1 cellular context compared by ENCODE assay signal in the genomic region with DNA sequence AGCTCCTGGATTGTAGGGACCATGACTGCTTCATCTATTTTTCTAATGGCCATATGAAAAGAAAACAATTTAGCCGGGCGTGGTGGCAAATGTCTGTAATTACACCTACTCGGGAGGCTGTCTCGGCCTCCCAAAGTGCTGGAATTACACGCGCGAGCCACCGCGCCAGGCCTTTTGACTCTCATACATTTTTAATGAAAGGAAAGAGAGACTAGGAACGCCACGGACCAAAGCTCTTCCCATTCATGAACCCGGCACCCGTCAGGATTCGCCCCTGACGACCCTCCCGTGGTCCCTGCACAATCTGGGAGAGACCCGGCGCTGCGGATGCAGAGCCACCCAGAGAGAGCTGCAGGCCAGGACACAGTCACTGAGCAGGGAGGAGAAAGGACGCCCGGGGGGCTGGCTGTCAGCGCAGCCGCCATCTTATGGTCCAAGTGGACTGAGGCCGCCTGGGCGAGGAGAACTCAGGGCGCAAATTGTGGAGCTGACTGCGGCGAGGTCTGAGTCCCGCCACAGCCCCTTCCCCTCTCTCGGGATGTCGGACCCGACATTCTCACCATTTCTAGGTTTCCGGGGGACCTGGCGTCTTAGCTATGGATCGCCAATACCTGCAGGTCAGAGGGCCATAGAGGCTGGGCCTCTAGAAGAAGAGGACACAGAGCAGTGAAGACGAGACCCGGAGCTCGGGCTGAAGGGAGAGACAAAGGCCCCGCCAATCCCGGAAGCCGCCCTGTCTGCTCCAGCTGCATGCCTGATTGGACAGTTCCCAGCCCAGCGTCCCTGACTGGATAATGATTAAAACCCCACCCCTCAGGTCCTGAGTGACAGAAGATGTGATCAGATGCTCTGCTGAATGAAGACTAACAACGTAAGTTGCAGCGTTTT.
TF ChIP-seq lines count a peak whose summit lies in the region.

A gene (minus strand): TSS at position 705 of the 888 bp plus-strand sequence. CDS start 142 bp downstream, at position 563.

TF ChIP-seq in K562, 482 proteins besides CTCF, POLR2A, EP300 and RAD21 (continued from another document and continues in another):
- TF ChIP-seq ETV5 (CRISPR knock-in tag; IDR thresholded peaks at IDR 0.05; ENCODE audit: low read depth) (0 out of 2 replicates have a peak, but pooled peaks have one; percentile 38), NR2C1 (IDR thresholded peaks at IDR 0.05) (no peak), NR2C1 (tag; IDR thresholded peaks at IDR 0.05) (0 out of 2 replicates have a peak, but pooled peaks have one; percentile 19), NRF1 (conservative IDR thresholded peaks at IDR 0.05 in 1 of 2, IDR thresholded peaks at IDR 0.05 in 1 of 2) (peak; percentile 42 to 47; a peak in 2 of 4 replicates), CXXC5 (CRISPR knock-in tag; IDR thresholded peaks at IDR 0.05) (peak; percentile 53; the same call in 1 of the 2 replicates), FOSL1 (tag; conservative IDR thresholded peaks at IDR 0.05) (no peak), PHB2 (IDR thresholded peaks at IDR 0.05; ENCODE audit: low read depth) (no peak), RBFOX2 (IDR thresholded peaks at IDR 0.05; ENCODE audit: low read depth, low read length) (peak; percentile 85), JUNB (CRISPR knock-in tag; conservative IDR thresholded peaks at IDR 0.05) (no peak), CEBPG (CRISPR knock-in tag; IDR thresholded peaks at IDR 0.05) (no peak), CEBPG (tag; conservative IDR thresholded peaks at IDR 0.05 in 1 of 2, IDR thresholded peaks at IDR 0.05 in 1 of 2) (no peak), ZNF584 (CRISPR knock-in tag; IDR thresholded peaks at IDR 0.05; ENCODE audit: low read depth) (no peak), ZFX (CRISPR knock-in tag; IDR thresholded peaks at IDR 0.05) (peak; percentile 95), TBP (optimal IDR thresholded peaks at IDR 0.05; ENCODE audit: low read depth, low read length) (peak; percentile 82), KAT8 (IDR thresholded peaks at IDR 0.05; ENCODE audit: low read depth) (peak; percentile 73; the same call in 1 of the 2 replicates), MECOM (CRISPR knock-in tag; IDR thresholded peaks at IDR 0.05) (peak; percentile 67), ASH1L (IDR thresholded peaks at IDR 0.05; ENCODE audit: borderline replicate concordance, low read depth, partially characterized antibody) (peak; percentile 77), CBX8 (IDR thresholded peaks at IDR 0.05; ENCODE audit: borderline replicate concordance, extremely low read depth, low read depth, low read length, poor library complexity, severe bottlenecking) (no peak), NFYB (IDR thresholded peaks at IDR 0.05; ENCODE audit: extremely low read depth, insufficient read length) (peak; percentile 91), RNF2 (IDR thresholded peaks at IDR 0.05) (no peak), ZNF184 (CRISPR knock-in tag; IDR thresholded peaks at IDR 0.05) (no peak), TOE1 (IDR thresholded peaks at IDR 0.05; ENCODE audit: borderline replicate concordance) (no peak), TOE1 (CRISPR knock-in tag; IDR thresholded peaks at IDR 0.05; ENCODE audit: borderline replicate concordance, low read depth) (no peak), RB1 (IDR thresholded peaks at IDR 0.05; ENCODE audit: low read depth) (peak; percentile 11; the same call in 1 of the 2 replicates), ZSCAN29 (IDR thresholded peaks at IDR 0.05) (0 out of 2 replicates have a peak, but pooled peaks have one; percentile 50), ATF7 (IDR thresholded peaks at IDR 0.05) (peak; percentile 39; the same call in 1 of the 2 replicates), POLR2H (tag; IDR thresholded peaks at IDR 0.05; ENCODE audit: low read depth) (peak; percentile 76), NFE2L1 (tag; IDR thresholded peaks at IDR 0.05; ENCODE audit: borderline replicate concordance, low read depth) (no peak), NFIC (IDR thresholded peaks at IDR 0.05) (no peak), SIN3A (IDR thresholded peaks at IDR 0.05; ENCODE audit: borderline replicate concordance in 2 of 2, control insufficient read depth in 1 of 2, low read depth in 2 of 2, low read length in 2 of 2) (peak in 1 of 2 experiments; percentile 42; a peak in 1 of 4 replicates), ELF1 (tag; IDR thresholded peaks at IDR 0.05) (peak; percentile 85), CC2D1A (IDR thresholded peaks at IDR 0.05) (peak; percentile 56; the same call in 1 of the 2 replicates), SETDB1 (IDR thresholded peaks at IDR 0.05; ENCODE audit: low read length) (no peak), EHMT2 (IDR thresholded peaks at IDR 0.05) (no peak)
- TF ChIP-seq, protein P1, sequence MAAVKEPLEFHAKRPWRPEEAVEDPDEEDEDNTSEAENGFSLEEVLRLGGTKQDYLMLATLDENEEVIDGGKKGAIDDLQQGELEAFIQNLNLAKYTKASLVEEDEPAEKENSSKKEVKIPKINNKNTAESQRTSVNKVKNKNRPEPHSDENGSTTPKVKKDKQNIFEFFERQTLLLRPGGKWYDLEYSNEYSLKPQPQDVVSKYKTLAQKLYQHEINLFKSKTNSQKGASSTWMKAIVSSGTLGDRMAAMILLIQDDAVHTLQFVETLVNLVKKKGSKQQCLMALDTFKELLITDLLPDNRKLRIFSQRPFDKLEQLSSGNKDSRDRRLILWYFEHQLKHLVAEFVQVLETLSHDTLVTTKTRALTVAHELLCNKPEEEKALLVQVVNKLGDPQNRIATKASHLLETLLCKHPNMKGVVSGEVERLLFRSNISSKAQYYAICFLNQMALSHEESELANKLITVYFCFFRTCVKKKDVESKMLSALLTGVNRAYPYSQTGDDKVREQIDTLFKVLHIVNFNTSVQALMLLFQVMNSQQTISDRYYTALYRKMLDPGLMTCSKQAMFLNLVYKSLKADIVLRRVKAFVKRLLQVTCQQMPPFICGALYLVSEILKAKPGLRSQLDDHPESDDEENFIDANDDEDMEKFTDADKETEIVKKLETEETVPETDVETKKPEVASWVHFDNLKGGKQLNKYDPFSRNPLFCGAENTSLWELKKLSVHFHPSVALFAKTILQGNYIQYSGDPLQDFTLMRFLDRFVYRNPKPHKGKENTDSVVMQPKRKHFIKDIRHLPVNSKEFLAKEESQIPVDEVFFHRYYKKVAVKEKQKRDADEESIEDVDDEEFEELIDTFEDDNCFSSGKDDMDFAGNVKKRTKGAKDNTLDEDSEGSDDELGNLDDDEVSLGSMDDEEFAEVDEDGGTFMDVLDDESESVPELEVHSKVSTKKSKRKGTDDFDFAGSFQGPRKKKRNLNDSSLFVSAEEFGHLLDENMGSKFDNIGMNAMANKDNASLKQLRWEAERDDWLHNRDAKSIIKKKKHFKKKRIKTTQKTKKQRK (IDR thresholded peaks at IDR 0.05; ENCODE audit: borderline replicate concordance, low read depth, low read length), result no peak
- TF ChIP-seq, protein P2, sequence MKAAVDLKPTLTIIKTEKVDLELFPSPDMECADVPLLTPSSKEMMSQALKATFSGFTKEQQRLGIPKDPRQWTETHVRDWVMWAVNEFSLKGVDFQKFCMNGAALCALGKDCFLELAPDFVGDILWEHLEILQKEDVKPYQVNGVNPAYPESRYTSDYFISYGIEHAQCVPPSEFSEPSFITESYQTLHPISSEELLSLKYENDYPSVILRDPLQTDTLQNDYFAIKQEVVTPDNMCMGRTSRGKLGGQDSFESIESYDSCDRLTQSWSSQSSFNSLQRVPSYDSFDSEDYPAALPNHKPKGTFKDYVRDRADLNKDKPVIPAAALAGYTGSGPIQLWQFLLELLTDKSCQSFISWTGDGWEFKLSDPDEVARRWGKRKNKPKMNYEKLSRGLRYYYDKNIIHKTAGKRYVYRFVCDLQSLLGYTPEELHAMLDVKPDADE (conservative IDR thresholded peaks at IDR 0.05; ENCODE audit: control insufficient read depth, low read depth, low read length), result 0 out of 2 replicates have a peak, but pooled peaks have one; percentile 34
- TF ChIP-seq, protein P3, sequence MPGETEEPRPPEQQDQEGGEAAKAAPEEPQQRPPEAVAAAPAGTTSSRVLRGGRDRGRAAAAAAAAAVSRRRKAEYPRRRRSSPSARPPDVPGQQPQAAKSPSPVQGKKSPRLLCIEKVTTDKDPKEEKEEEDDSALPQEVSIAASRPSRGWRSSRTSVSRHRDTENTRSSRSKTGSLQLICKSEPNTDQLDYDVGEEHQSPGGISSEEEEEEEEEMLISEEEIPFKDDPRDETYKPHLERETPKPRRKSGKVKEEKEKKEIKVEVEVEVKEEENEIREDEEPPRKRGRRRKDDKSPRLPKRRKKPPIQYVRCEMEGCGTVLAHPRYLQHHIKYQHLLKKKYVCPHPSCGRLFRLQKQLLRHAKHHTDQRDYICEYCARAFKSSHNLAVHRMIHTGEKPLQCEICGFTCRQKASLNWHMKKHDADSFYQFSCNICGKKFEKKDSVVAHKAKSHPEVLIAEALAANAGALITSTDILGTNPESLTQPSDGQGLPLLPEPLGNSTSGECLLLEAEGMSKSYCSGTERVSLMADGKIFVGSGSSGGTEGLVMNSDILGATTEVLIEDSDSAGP (CRISPR knock-in tag; IDR thresholded peaks at IDR 0.05), result no peak
- TF ChIP-seq, protein P4, sequence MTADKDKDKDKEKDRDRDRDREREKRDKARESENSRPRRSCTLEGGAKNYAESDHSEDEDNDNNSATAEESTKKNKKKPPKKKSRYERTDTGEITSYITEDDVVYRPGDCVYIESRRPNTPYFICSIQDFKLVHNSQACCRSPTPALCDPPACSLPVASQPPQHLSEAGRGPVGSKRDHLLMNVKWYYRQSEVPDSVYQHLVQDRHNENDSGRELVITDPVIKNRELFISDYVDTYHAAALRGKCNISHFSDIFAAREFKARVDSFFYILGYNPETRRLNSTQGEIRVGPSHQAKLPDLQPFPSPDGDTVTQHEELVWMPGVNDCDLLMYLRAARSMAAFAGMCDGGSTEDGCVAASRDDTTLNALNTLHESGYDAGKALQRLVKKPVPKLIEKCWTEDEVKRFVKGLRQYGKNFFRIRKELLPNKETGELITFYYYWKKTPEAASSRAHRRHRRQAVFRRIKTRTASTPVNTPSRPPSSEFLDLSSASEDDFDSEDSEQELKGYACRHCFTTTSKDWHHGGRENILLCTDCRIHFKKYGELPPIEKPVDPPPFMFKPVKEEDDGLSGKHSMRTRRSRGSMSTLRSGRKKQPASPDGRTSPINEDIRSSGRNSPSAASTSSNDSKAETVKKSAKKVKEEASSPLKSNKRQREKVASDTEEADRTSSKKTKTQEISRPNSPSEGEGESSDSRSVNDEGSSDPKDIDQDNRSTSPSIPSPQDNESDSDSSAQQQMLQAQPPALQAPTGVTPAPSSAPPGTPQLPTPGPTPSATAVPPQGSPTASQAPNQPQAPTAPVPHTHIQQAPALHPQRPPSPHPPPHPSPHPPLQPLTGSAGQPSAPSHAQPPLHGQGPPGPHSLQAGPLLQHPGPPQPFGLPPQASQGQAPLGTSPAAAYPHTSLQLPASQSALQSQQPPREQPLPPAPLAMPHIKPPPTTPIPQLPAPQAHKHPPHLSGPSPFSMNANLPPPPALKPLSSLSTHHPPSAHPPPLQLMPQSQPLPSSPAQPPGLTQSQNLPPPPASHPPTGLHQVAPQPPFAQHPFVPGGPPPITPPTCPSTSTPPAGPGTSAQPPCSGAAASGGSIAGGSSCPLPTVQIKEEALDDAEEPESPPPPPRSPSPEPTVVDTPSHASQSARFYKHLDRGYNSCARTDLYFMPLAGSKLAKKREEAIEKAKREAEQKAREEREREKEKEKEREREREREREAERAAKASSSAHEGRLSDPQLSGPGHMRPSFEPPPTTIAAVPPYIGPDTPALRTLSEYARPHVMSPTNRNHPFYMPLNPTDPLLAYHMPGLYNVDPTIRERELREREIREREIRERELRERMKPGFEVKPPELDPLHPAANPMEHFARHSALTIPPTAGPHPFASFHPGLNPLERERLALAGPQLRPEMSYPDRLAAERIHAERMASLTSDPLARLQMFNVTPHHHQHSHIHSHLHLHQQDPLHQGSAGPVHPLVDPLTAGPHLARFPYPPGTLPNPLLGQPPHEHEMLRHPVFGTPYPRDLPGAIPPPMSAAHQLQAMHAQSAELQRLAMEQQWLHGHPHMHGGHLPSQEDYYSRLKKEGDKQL (CRISPR knock-in tag; IDR thresholded peaks at IDR 0.05; ENCODE audit: borderline replicate concordance), result no peak
- TF ChIP-seq, protein P5, sequence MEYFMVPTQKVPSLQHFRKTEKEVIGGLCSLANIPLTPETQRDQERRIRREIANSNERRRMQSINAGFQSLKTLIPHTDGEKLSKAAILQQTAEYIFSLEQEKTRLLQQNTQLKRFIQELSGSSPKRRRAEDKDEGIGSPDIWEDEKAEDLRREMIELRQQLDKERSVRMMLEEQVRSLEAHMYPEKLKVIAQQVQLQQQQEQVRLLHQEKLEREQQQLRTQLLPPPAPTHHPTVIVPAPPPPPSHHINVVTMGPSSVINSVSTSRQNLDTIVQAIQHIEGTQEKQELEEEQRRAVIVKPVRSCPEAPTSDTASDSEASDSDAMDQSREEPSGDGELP (CRISPR knock-in tag; IDR thresholded peaks at IDR 0.05; ENCODE audit: borderline replicate concordance), result peak; percentile 39; the same call in 1 of the 2 replicates
- TF ChIP-seq, protein P6, sequence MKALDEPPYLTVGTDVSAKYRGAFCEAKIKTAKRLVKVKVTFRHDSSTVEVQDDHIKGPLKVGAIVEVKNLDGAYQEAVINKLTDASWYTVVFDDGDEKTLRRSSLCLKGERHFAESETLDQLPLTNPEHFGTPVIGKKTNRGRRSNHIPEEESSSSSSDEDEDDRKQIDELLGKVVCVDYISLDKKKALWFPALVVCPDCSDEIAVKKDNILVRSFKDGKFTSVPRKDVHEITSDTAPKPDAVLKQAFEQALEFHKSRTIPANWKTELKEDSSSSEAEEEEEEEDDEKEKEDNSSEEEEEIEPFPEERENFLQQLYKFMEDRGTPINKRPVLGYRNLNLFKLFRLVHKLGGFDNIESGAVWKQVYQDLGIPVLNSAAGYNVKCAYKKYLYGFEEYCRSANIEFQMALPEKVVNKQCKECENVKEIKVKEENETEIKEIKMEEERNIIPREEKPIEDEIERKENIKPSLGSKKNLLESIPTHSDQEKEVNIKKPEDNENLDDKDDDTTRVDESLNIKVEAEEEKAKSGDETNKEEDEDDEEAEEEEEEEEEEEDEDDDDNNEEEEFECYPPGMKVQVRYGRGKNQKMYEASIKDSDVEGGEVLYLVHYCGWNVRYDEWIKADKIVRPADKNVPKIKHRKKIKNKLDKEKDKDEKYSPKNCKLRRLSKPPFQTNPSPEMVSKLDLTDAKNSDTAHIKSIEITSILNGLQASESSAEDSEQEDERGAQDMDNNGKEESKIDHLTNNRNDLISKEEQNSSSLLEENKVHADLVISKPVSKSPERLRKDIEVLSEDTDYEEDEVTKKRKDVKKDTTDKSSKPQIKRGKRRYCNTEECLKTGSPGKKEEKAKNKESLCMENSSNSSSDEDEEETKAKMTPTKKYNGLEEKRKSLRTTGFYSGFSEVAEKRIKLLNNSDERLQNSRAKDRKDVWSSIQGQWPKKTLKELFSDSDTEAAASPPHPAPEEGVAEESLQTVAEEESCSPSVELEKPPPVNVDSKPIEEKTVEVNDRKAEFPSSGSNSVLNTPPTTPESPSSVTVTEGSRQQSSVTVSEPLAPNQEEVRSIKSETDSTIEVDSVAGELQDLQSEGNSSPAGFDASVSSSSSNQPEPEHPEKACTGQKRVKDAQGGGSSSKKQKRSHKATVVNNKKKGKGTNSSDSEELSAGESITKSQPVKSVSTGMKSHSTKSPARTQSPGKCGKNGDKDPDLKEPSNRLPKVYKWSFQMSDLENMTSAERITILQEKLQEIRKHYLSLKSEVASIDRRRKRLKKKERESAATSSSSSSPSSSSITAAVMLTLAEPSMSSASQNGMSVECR (CRISPR knock-in tag; IDR thresholded peaks at IDR 0.05), result peak; percentile 48; the same call in 1 of the 2 replicates
